In genomic region chr11:123776160-123776559, GRCh38 we compare ENCODE assay signal across 1 cellular context.
TF ChIP-seq lines count a peak whose summit lies in the region.

No MANE protein-coding gene starts in this region.

TF ChIP-seq in GM23338, 12 proteins besides CTCF, POLR2A, EP300 and RAD21 (continued from another document):
- TF ChIP-seq REST (IDR thresholded peaks at IDR 0.05; ENCODE audit: unreplicated experiment), result no peak
- no peak for TF ChIP-seq ETS1 (IDR thresholded peaks at IDR 0.05)
